In the genomic region with DNA sequence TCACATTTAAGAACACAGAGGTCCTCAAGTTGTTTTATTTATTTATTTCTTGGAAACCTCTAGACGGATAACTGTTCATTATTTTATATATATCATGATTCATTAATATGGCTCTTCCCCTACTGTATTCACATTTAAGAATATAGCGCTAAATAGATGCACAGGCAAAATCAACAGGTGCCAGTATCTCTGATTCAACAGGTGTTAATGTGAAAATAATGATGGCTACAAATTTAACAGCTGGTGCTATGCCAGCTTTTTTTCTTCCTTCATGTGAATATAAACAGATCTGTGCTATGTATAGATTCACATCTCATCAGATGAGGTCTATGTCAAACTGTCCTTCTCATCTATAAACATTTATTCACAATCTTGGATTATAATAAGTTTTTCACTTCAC, we compare ENCODE assay signal across 29 cellular contexts.
"Had no signal": no experiment of that assay in that cellular context is flagged by ENCODE, and none has a peak within 500 bp of the region (broad histone marks: within the 10 kb centered on the region; RNA-seq: fewer than 3 reads in every experiment).

No MANE protein-coding gene starts in this region.

- DNase-seq: activated effector memory CD4-positive, alpha-beta T cell treated with anti-CD3 and anti-CD28 coated beads, Interleukin-2, amount 50 U/mL, for 16 hours; activated effector memory CD4-positive, alpha-beta T cell treated with Interleukin-2 at 50 U/mL for 16 hours; activated gamma-delta T cell; activated gamma-delta T cell treated with Interleukin-2 at 50 U/mL for 16 hours; activated naive CD4-positive, alpha-beta T cell; activated naive CD4-positive, alpha-beta T cell treated with anti-CD3 and anti-CD28 coated beads for 36 hours; activated naive CD4-positive, alpha-beta T cell treated with anti-CD3 and anti-CD28 coated beads, Interleukin-2, amount 10 ng/mL, durations not matched to agents 7 days and 5 days; activated naive CD4-positive, alpha-beta T cell treated with anti-CD3 and anti-CD28 coated beads, Interleukin-2, amount 50 U/mL, for 16 hours; activated naive CD4-positive, alpha-beta T cell treated with Interleukin-2 at 50 U/mL for 16 hours; activated naive CD8-positive, alpha-beta T cell treated with anti-CD3 and anti-CD28 coated beads for 36 hours; activated naive CD8-positive, alpha-beta T cell treated with anti-CD3 and anti-CD28 coated beads, Interleukin-2, amount 10 ng/mL, durations not matched to agents 7 days and 5 days; activated naive CD8-positive, alpha-beta T cell treated with anti-CD3 and anti-CD28 coated beads, Interleukin-2, amount 50 U/mL, for 24 hours; activated T-cell treated with anti-CD3 and anti-CD28 coated beads, Interleukin-2, amount 50 U/mL, for 24 hours; activated T-cell treated with anti-CD3 and anti-CD28 coated beads, Interleukin-2, amount 50 U/mL, for 4 hours; activated T-cell treated with anti-CD3 and anti-CD28 coated beads, Interleukin-2, amount 50 U/mL, for 48 hours; activated T-cell treated with anti-CD3 and anti-CD28 coated beads, Interleukin-2, amount 50 U/mL, for 72 hours; adrenal gland; amniotic stem cell; amygdala; anterior cingulate cortex; aorta; body of pancreas; brain microvascular endothelial cell; caudate nucleus; central memory CD4-positive, alpha-beta T cell; cerebellar nuclear complex had no signal

- H3K4me1 ChIP-seq: adrenal gland, ascending aorta, body of pancreas, breast epithelium had no signal

- H3K36me3 ChIP-seq: adrenal gland, ascending aorta, brain microvascular endothelial cell, breast epithelium, cardiac muscle cell had no signal

- H3K27ac ChIP-seq: adrenal gland, ascending aorta, body of pancreas, brain microvascular endothelial cell, breast epithelium, cardiac muscle cell had no signal

- H3K27me3 ChIP-seq: adrenal gland, ascending aorta, body of pancreas, brain microvascular endothelial cell, breast epithelium had no signal

- H3K9me3 ChIP-seq: adrenal gland, ascending aorta, body of pancreas, breast epithelium had no signal

- H3K4me3 ChIP-seq: adrenal gland, ascending aorta, body of pancreas, breast epithelium, cardiac muscle cell had no signal
